Comparison of ENCODE assay signal across 11 cellular contexts in genomic region chr16:12833939-12834338, GRCh38. TPM values are rescaled to one million over a fixed set of nuclear protein-coding genes. Genes with fewer than 3 reads are reported as not detected.
DNase-seq lines count a peak whose midpoint lies in the region; ATAC-seq and TF ChIP-seq lines count a peak whose summit lies in the region.
"Had no signal": no experiment of that assay in that cellular context is flagged by ENCODE, and none has a peak within 500 bp of the region (broad histone marks: within the 10 kb centered on the region; RNA-seq: fewer than 3 reads in every experiment).

No MANE protein-coding gene starts in this region.

- H3K27me3 ChIP-seq in GM23248 (replicated peaks; ENCODE audit: insufficient read depth) (no peaks in the 10 kb centered on the region), RWPE2 (ENCODE audit: insufficient read depth, poor library complexity, severe bottlenecking) (no peaks in the 10 kb centered on the region)
- H3K27me3 ChIP-seq: BLaER1 treated with 17β-estradiol and CSF1 and Interleukin-3, amounts not matched to agents 10 nM and 100 nM; body of pancreas had no signal

- H3F3A ChIP-seq in GM23248 (ENCODE audit: insufficient read depth) = no peaks in the 10 kb centered on the region

- H3K4me2 ChIP-seq in GM23248 (ENCODE audit: unreplicated experiment) = no peak overlapping the region
- H3K4me2 ChIP-seq: BLaER1 treated with 17β-estradiol and CSF1 and Interleukin-3, amounts not matched to agents 10 nM and 100 nM had no signal

- H3K27ac ChIP-seq in GM23248 (no peak overlapping the region), RWPE2 (ENCODE audit: poor library complexity, severe bottlenecking) (peak overlapping the region; percentile 40)
- H3K27ac ChIP-seq: BLaER1 treated with 17β-estradiol and CSF1 and Interleukin-3, amounts not matched to agents 10 nM and 100 nM; body of pancreas; esophagus muscularis mucosa had no signal

- peaks cover 38% of the 10 kb centered on the region for H3K27me3 Mint-ChIP-seq in stimulated activated memory B cell treated with anti-CD40 and anti-IgM and Interleukin-4, amounts not matched to agents 10 μg/mL and 1 μg/mL and 100 μg/mL, for 72 hours
- H3K27me3 Mint-ChIP-seq in mesothelial cell of epicardium (ENCODE audit: low read depth) = peaks cover 9% of the 10 kb centered on the region
- H3K27me3 Mint-ChIP-seq in T-helper 2 cell treated with Interferon-gamma antibody and Interleukin-4, amounts not matched to agents 5 μg/mL and 100 μg/mL, for 36 hours (ENCODE audit: low read depth) = peaks cover 6% of the 10 kb centered on the region

- peak; percentile 97 for ATAC-seq in RWPE2 (ENCODE audit: low read depth)
- no peak for ATAC-seq in stimulated activated memory B cell treated with anti-CD40 and anti-IgM and Interleukin-4, amounts not matched to agents 10 μg/mL and 1 μg/mL and 100 μg/mL, for 72 hours
- ATAC-seq: body of pancreas had no signal

- H3K9me2 ChIP-seq in GM23248 (ENCODE audit: insufficient read depth) = no peaks in the 10 kb centered on the region

- DNase-seq in A172 (ENCODE audit: low spot score) (peak; percentile 94), GM23248 (peak; percentile 45), RWPE2 (ENCODE audit: low spot score) (peak; percentile 79), head of caudate nucleus (peak in 33 of 42 donors; percentile 10 to 74 (median 38)), mesothelial cell of epicardium (ENCODE audit: low spot score in 2 of 2, unreplicated experiment in 2 of 2) (no peak)
- no peak for DNase-seq in effector CD4-positive, alpha-beta T cell
- no peak for DNase-seq in T-helper 2 cell treated with Interferon-gamma antibody and Interleukin-4, amounts not matched to agents 5 μg/mL and 100 μg/mL, for 36 hours (ENCODE audit: low spot score)
- DNase-seq: body of pancreas had no signal

- H3K4me1 ChIP-seq in GM23248 (ENCODE audit: insufficient read depth) = no peaks in the 10 kb centered on the region
- peaks cover 6% of the 10 kb centered on the region for H3K4me1 ChIP-seq in RWPE2 (ENCODE audit: insufficient read depth, poor library complexity, severe bottlenecking)
- H3K4me1 ChIP-seq: body of pancreas had no signal

- in situ Hi-C loops in GM23248 (cut with MboI) = no loop called here

- no peaks in the 10 kb centered on the region for H3K79me2 ChIP-seq in GM23248 (ENCODE audit: insufficient read depth)

- H3K4me1 Mint-ChIP-seq in stimulated activated memory B cell treated with anti-CD40 and anti-IgM and Interleukin-4, amounts not matched to agents 10 μg/mL and 1 μg/mL and 100 μg/mL, for 72 hours = no peaks in the 10 kb centered on the region
- H3K4me1 Mint-ChIP-seq in mesothelial cell of epicardium = no peaks in the 10 kb centered on the region
- H3K4me1 Mint-ChIP-seq in T-helper 2 cell treated with Interferon-gamma antibody and Interleukin-4, amounts not matched to agents 5 μg/mL and 100 μg/mL, for 36 hours (ENCODE audit: low read depth) = peaks cover 8% of the 10 kb centered on the region

- no peak overlapping the region for H3K4me3 Mint-ChIP-seq in stimulated activated memory B cell treated with anti-CD40 and anti-IgM and Interleukin-4, amounts not matched to agents 10 μg/mL and 1 μg/mL and 100 μg/mL, for 72 hours
- H3K4me3 Mint-ChIP-seq in mesothelial cell of epicardium = no peak overlapping the region
- H3K4me3 Mint-ChIP-seq in T-helper 2 cell treated with Interferon-gamma antibody and Interleukin-4, amounts not matched to agents 5 μg/mL and 100 μg/mL, for 36 hours = no peak overlapping the region

- H3K9ac ChIP-seq in GM23248 = no peak overlapping the region
- H3K9ac ChIP-seq: BLaER1 treated with 17β-estradiol and CSF1 and Interleukin-3, amounts not matched to agents 10 nM and 100 nM had no signal

- H3K9me3 ChIP-seq in GM23248 (ENCODE audit: low read depth) (no peaks in the 10 kb centered on the region), RWPE2 (ENCODE audit: severe bottlenecking) (no peaks in the 10 kb centered on the region)
- H3K9me3 ChIP-seq: body of pancreas had no signal

- no peaks in the 10 kb centered on the region for H4K20me1 ChIP-seq in GM23248 (ENCODE audit: insufficient read depth)
- H4K20me1 ChIP-seq: BLaER1 treated with 17β-estradiol and CSF1 and Interleukin-3, amounts not matched to agents 10 nM and 100 nM had no signal

- intact Hi-C loops in head of caudate nucleus (cut with DNase I) = no loop called here

- H2AFZ ChIP-seq in GM23248 = no peak overlapping the region

- H3K9me3 Mint-ChIP-seq in stimulated activated memory B cell treated with anti-CD40 and anti-IgM and Interleukin-4, amounts not matched to agents 10 μg/mL and 1 μg/mL and 100 μg/mL, for 72 hours = peaks cover 3% of the 10 kb centered on the region
- peaks cover 10% of the 10 kb centered on the region for H3K9me3 Mint-ChIP-seq in mesothelial cell of epicardium
- peaks cover 5% of the 10 kb centered on the region for H3K9me3 Mint-ChIP-seq in T-helper 2 cell treated with Interferon-gamma antibody and Interleukin-4, amounts not matched to agents 5 μg/mL and 100 μg/mL, for 36 hours

- 51 to 54% methylated on average over 10 of the region's 10 CpGs for WGBS in GM23248 (ENCODE audit: low coverage in 1 of 2, low lambda C conversion rate in 2 of 2, missing lambda C conversion rate in 2 of 2), 2 experiments

- no peak for TF ChIP-seq CTCF in RWPE2 (IDR thresholded peaks at IDR 0.05; ENCODE audit: poor library complexity, severe bottlenecking)
- no peak for TF ChIP-seq CTCF in mesothelial cell of epicardium (IDR thresholded peaks at IDR 0.05; ENCODE audit: unreplicated experiment)

- H3K36me3 ChIP-seq in GM23248 (ENCODE audit: low read depth) (no peaks in the 10 kb centered on the region), RWPE2 (ENCODE audit: low read depth) (no peaks in the 10 kb centered on the region)
- H3K36me3 ChIP-seq: BLaER1 treated with 17β-estradiol and CSF1 and Interleukin-3, amounts not matched to agents 10 nM and 100 nM; esophagus muscularis mucosa had no signal

- H3K36me3 Mint-ChIP-seq in stimulated activated memory B cell treated with anti-CD40 and anti-IgM and Interleukin-4, amounts not matched to agents 10 μg/mL and 1 μg/mL and 100 μg/mL, for 72 hours = no peaks in the 10 kb centered on the region
- H3K36me3 Mint-ChIP-seq in mesothelial cell of epicardium = no peaks in the 10 kb centered on the region
- peaks cover 2% of the 10 kb centered on the region for H3K36me3 Mint-ChIP-seq in T-helper 2 cell treated with Interferon-gamma antibody and Interleukin-4, amounts not matched to agents 5 μg/mL and 100 μg/mL, for 36 hours (ENCODE audit: low read depth)

- H3K4me3 ChIP-seq in GM23248 (no peak overlapping the region), RWPE2 (ENCODE audit: severe bottlenecking) (no peak overlapping the region)
- H3K4me3 ChIP-seq: BLaER1 treated with 17β-estradiol and CSF1 and Interleukin-3, amounts not matched to agents 10 nM and 100 nM; body of pancreas; esophagus muscularis mucosa had no signal

- H3K27ac Mint-ChIP-seq in stimulated activated memory B cell treated with anti-CD40 and anti-IgM and Interleukin-4, amounts not matched to agents 10 μg/mL and 1 μg/mL and 100 μg/mL, for 72 hours = no peak overlapping the region
- H3K27ac Mint-ChIP-seq in mesothelial cell of epicardium = no peak overlapping the region
- no peak overlapping the region for H3K27ac Mint-ChIP-seq in T-helper 2 cell treated with Interferon-gamma antibody and Interleukin-4, amounts not matched to agents 5 μg/mL and 100 μg/mL, for 36 hours

RNA-seq across cellular contexts. Expression of gene CPPED1, which starts 30.3 kb away (rescaled TPM):
- total RNA-seq in A172 (2014; rRNA removed; shearing (Covaris generic)) = 51.8 and 55.6 TPM in 2 replicates
- total RNA-seq in GM23248 (2014; rRNA removed; shearing (Covaris generic)) = 11.7 and 38.4 TPM in 2 replicates
- 39.1 TPM in 2 replicates for polyA plus RNA-seq in GM23248 (2016; fragmentation: Nextera tagmentation; extraction: Ambion mirVana)
- 7.7 to 8.7 TPM (median 7.8 TPM) in 3 replicates for total RNA-seq in mesothelial cell of epicardium

Comparison
In these comparisons a context has a peak if more than half of its experiments do, and no peak if none do; other contexts are left out.
1. DNase-seq: peak in A172 (single experiment), GM23248 (single experiment), RWPE2 (single experiment) and head of caudate nucleus (33 of 42); none in effector CD4-positive, alpha-beta T cell (single experiment), mesothelial cell of epicardium (0 of 2) and T-helper 2 cell treated with Interferon-gamma antibody and Interleukin-4, amounts not matched to agents 5 μg/mL and 100 μg/mL, for 36 hours (single experiment).